ENCODE assay signal across 1 cellular context in the genomic region with DNA sequence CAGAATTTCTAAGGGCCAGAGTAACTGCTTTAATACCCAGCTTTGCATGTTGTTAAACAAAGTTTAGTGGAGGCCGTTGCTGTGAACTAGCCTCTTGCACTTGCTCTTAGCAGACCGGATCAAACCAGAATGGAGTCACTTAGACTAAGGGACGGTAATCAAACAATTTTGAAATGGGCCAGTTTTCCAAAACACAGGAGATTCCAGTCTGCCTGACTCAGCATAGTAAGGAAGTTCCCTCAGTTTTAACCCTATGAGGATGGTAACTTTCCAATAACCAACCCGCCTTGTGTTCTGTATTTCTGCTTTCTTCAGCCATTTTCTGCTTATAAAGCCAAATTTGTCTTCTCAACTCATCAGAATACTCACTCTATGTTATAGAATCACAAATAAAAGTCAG.
TF ChIP-seq lines count a peak whose summit lies in the region.

No MANE protein-coding gene starts in this region.

TF ChIP-seq in HepG2, 621 proteins besides CTCF, POLR2A, EP300 and RAD21:
- TF ChIP-seq ZNF652 (CRISPR knock-in tag; IDR thresholded peaks at IDR 0.05; ENCODE audit: borderline replicate concordance, low read depth) = peak; percentile 77
- TF ChIP-seq ZNF24 (IDR thresholded peaks at IDR 0.05) = no peak
- TF ChIP-seq MAFK (conservative IDR thresholded peaks at IDR 0.05 in 1 of 2, IDR thresholded peaks at IDR 0.05 in 1 of 2; ENCODE audit: low read length in 2 of 2) = peak in 1 of 2 experiments; percentile 45; a peak in 2 of 4 replicates
- TF ChIP-seq PHF21A (CRISPR knock-in tag; IDR thresholded peaks at IDR 0.05) = no peak
- TF ChIP-seq ZNF431 (CRISPR knock-in tag; IDR thresholded peaks at IDR 0.05; ENCODE audit: borderline replicate concordance, low read depth) = no peak
- TF ChIP-seq BCL6 (CRISPR knock-in tag; IDR thresholded peaks at IDR 0.05) = no peak
- TF ChIP-seq ZSCAN25 (CRISPR knock-in tag; IDR thresholded peaks at IDR 0.05) = no peak
- no peak for TF ChIP-seq WIZ (CRISPR knock-in tag; IDR thresholded peaks at IDR 0.05)
- 0 out of 2 replicates have a peak, but pooled peaks have one; percentile 4 for TF ChIP-seq MAFF (IDR thresholded peaks at IDR 0.05; ENCODE audit: low read depth, low read length)
